Comparison of ENCODE assay signal across 9 cellular contexts in the genomic region with DNA sequence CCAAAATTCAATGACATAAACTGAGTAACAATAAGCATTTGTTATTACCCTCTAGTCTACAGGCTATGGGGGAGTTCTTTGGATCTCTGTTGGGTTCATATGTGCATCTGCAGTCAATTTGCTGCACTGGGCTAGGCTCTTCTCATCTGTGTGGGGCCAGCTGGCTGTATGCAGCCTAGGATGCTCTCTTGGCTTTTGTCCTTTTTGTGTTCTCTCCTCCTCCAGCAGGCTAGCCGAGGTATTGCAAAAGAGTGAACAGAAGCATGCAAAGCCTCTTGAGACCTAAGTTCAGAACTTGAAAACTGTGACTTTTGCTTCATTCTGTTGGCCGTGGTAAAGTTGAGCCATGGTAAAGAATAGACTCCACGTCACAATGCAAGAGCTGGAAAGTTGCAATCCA.
A peak's percentile ranks its signal among the peaks of the same experiment; 100 is the strongest.
DNase-seq lines count a peak whose midpoint lies in the region; ATAC-seq, FAIRE-seq and TF ChIP-seq lines count a peak whose summit lies in the region.
"Had no signal": no experiment of that assay in that cellular context is flagged by ENCODE, and none has a peak within 500 bp of the region (broad histone marks: within the 10 kb centered on the region; RNA-seq: fewer than 3 reads in every experiment).

No MANE protein-coding gene starts in this region.

- ATAC-seq in pancreas (peak in 3 of 4 donors; percentile 26 to 80 (median 60)), GM21381 (IDR thresholded peaks at IDR 0.05; ENCODE audit: unreplicated experiment) (no peak), gastroesophageal sphincter (no peak)

- 54 to 57% methylated on average over 3 of the region's 3 CpGs for WGBS in pancreas, 2 donors
- 61 to 62% methylated on average over 2 to 3 of the region's 3 CpGs for WGBS in gastroesophageal sphincter (ENCODE audit: low coverage in 1 of 2), 2 donors

- FAIRE-seq in pancreas (lab: Jason Lieb, UNC): no peak

- H3K4me1 ChIP-seq in pancreas: peaks cover 0 to 5% (median 0%) of the 10 kb centered on the region in 3 donors
- no peaks in the 10 kb centered on the region for H3K4me1 ChIP-seq in gastroesophageal sphincter

- H3K27me3 ChIP-seq in pancreas (no peaks in the 10 kb centered on the region), gastroesophageal sphincter (no peaks in the 10 kb centered on the region)

- no peak for TF ChIP-seq EP300 in gastroesophageal sphincter (IDR thresholded peaks at IDR 0.05)

- H3K36me3 ChIP-seq in pancreas: no peaks in the 10 kb centered on the region
- no peaks in the 10 kb centered on the region for H3K36me3 ChIP-seq in gastroesophageal sphincter

- TF ChIP-seq POLR2A in gastroesophageal sphincter (IDR thresholded peaks at IDR 0.05): no peak

- TF ChIP-seq CTCF in AG10803 (conservative IDR thresholded peaks at IDR 0.05; ENCODE audit: low read length) (peak; percentile 63), GM10266 (IDR thresholded peaks at IDR 0.05; ENCODE audit: control insufficient read depth, insufficient read depth, low read depth, missing control alignments) (peak; percentile 44), pancreas (IDR thresholded peaks at IDR 0.05) (peak in 2 of 4 donors; percentile 15 to 27), gastroesophageal sphincter (IDR thresholded peaks at IDR 0.05) (peak in 2 of 4 experiments; percentile 11 to 22)

- peak; percentile 42 for DNase-seq in AG10803 (ENCODE audit: low read depth)
- DNase-seq in GM10266 (ENCODE audit: extremely low spot score): no peak
- peak; percentile 53 for DNase-seq in NCI-H748 (lab: John Stamatoyannopoulos, UW; ENCODE audit: unreplicated experiment)
- peak; percentile 74 for DNase-seq in dermis blood vessel endothelial cell
- DNase-seq in pancreas: peak in 2 of 6 donors; percentile 7 to 24
- DNase-seq in CD1c-positive myeloid dendritic cell (ENCODE audit: extremely low spot score): no peak

- H3K4me3 ChIP-seq in AG10803 (ENCODE audit: low read length) (no peak overlapping the region), pancreas (no peak overlapping the region), gastroesophageal sphincter (no peak overlapping the region)

- H3K9me3 ChIP-seq in pancreas (no peaks in the 10 kb centered on the region), gastroesophageal sphincter (no peaks in the 10 kb centered on the region)

- intact Hi-C loops in pancreas (cut with DNase I): loop anchor here in 1 of 3 donors (10.0 kb wide), 1 partner anchor 383 kb away; no protein-coding TSS in a partner anchor

- H3K27ac ChIP-seq in pancreas (no peak overlapping the region), gastroesophageal sphincter (no peak overlapping the region)
- H3K27ac ChIP-seq: KMS-11 had no signal

Comparison
In these comparisons a context has a peak if more than half of its experiments do, and no peak if none do; other contexts are left out.
1. DNase-seq: peak in AG10803 (single experiment), NCI-H748 (single experiment) and dermis blood vessel endothelial cell (single experiment); none in GM10266 (single experiment) and CD1c-positive myeloid dendritic cell (single experiment).
2. ATAC-seq: peak in pancreas (3 of 4); none in GM21381 (single experiment) and gastroesophageal sphincter (single experiment).